14 cellular contexts compared by ENCODE assay signal in genomic region chr14:85572845-85573244, GRCh38. TPM values are rescaled to one million over a fixed set of nuclear protein-coding genes. Genes with fewer than 3 reads are reported as not detected.
DNase-seq lines count a peak whose midpoint lies in the region; ATAC-seq and TF ChIP-seq lines count a peak whose summit lies in the region.
"Had no signal": no experiment of that assay in that cellular context is flagged by ENCODE, and none has a peak within 500 bp of the region (broad histone marks: within the 10 kb centered on the region; RNA-seq: fewer than 3 reads in every experiment).

No MANE protein-coding gene starts in this region.

- H3K4me2 ChIP-seq in mesendoderm (ENCODE audit: low read length): no peak overlapping the region

- peaks cover 3% of the 10 kb centered on the region for H3K79me1 ChIP-seq in mesendoderm (ENCODE audit: low read length)

- H3K27me3 ChIP-seq in HUES6 (ENCODE audit: control insufficient read depth, insufficient read depth, low read length) (no peaks in the 10 kb centered on the region), mesendoderm (ENCODE audit: insufficient read depth, low read length, poor library complexity) (no peaks in the 10 kb centered on the region)
- H3K27me3 ChIP-seq: gastroesophageal sphincter, right atrium auricular region had no signal

- H2BK15ac ChIP-seq in mesendoderm (replicated peaks; ENCODE audit: low read depth): peak overlapping the region; percentile 92

- no peaks in the 10 kb centered on the region for H3K79me2 ChIP-seq in mesendoderm (ENCODE audit: control insufficient read depth, insufficient read depth, low read length)

- H3K18ac ChIP-seq in mesendoderm (ENCODE audit: low read length): no peak overlapping the region

- H3K4me3 ChIP-seq in AG10803 (ENCODE audit: low read length): no peak overlapping the region
- H3K4me3 ChIP-seq in HUES6 (ENCODE audit: low read depth, low read length): no peak overlapping the region
- no peak overlapping the region for H3K4me3 ChIP-seq in cardiac fibroblast (replicated peaks in 1 of 2; ENCODE audit: low read depth in 2 of 2, low read length in 2 of 2)
- H3K4me3 ChIP-seq in mesendoderm (ENCODE audit: low read length): no peak overlapping the region
- H3K4me3 ChIP-seq: gastroesophageal sphincter, right atrium auricular region had no signal

- no peak overlapping the region for H4K8ac ChIP-seq in mesendoderm (ENCODE audit: low read depth, low read length)

- H3K56ac ChIP-seq in mesendoderm (ENCODE audit: low read length): no peak overlapping the region

- ATAC-seq in HG03159 (IDR thresholded peaks at IDR 0.05; ENCODE audit: unreplicated experiment): no peak
- ATAC-seq: gastroesophageal sphincter had no signal

- H3K4me1 ChIP-seq in HUES6 (ENCODE audit: control insufficient read depth, insufficient read depth, low read length): peaks cover 77% of the 10 kb centered on the region
- H3K4me1 ChIP-seq in mesendoderm (ENCODE audit: control insufficient read depth, low read depth, low read length): peaks cover 20% of the 10 kb centered on the region
- H3K4me1 ChIP-seq: right atrium auricular region had no signal

- DNase-seq in AG10803 (ENCODE audit: low read depth) (peak; percentile 76), cardiac fibroblast (ENCODE audit: low read depth in 2 of 2) (peak; percentile 75 to 87), mesendoderm (no peak), NCI-H69 (lab: John Stamatoyannopoulos, UW) (no peak), NOMO-1 treated with DMSO at 0.1 percent for 48 hours (lab: John Stamatoyannopoulos, UW; ENCODE audit: unreplicated experiment) (no peak)
- no peak for DNase-seq in stimulated activated CD4-positive, alpha-beta T cell treated with anti-CD3 and anti-CD28 coated beads, Interleukin-2, amount 100 ng/mL, for 24 hours
- DNase-seq: activated CD4-positive, alpha-beta memory T cell treated with anti-CD3 and anti-CD28 coated beads for 36 hours; Kasumi-1; midbrain; NCI-H510A had no signal

- no peak for TF ChIP-seq CTCF in AG10803 (conservative IDR thresholded peaks at IDR 0.05; ENCODE audit: low read length)
- no peak for TF ChIP-seq CTCF in cardiac fibroblast (IDR thresholded peaks at IDR 0.05; ENCODE audit: low read depth, low read length)

- H3K27ac ChIP-seq in HUES6 (ENCODE audit: low read depth, low read length): no peak overlapping the region; the same call in 1 of the 2 replicates
- H3K27ac ChIP-seq in mesendoderm (ENCODE audit: low read depth, low read length): no peak overlapping the region
- H3K27ac ChIP-seq: gastroesophageal sphincter, right atrium auricular region had no signal

- H2BK5ac ChIP-seq in mesendoderm (ENCODE audit: low read length): no peak overlapping the region

- H3K36me3 ChIP-seq in HUES6 (ENCODE audit: control insufficient read depth, insufficient read depth, low read length): no peaks in the 10 kb centered on the region
- H3K36me3 ChIP-seq in mesendoderm (ENCODE audit: control insufficient read depth, insufficient read depth, low read length): no peaks in the 10 kb centered on the region
- H3K36me3 ChIP-seq: gastroesophageal sphincter, right atrium auricular region had no signal

- no peak overlapping the region for H3K23ac ChIP-seq in mesendoderm (ENCODE audit: low read length)

- H2AK5ac ChIP-seq in mesendoderm (ENCODE audit: low read length): no peak overlapping the region

- no peak overlapping the region for H2BK120ac ChIP-seq in mesendoderm (ENCODE audit: low read depth, low read length)

- H3K9ac ChIP-seq in HUES6 (ENCODE audit: low read length) (peak overlapping the region; percentile 28), mesendoderm (ENCODE audit: low read length) (no peak overlapping the region)

- H3K9me3 ChIP-seq in HUES6 (ENCODE audit: control insufficient read depth, insufficient read depth, low read depth, low read length): no peaks in the 10 kb centered on the region
- H3K9me3 ChIP-seq: gastroesophageal sphincter, right atrium auricular region had no signal

- no peak overlapping the region for H3K4ac ChIP-seq in mesendoderm (ENCODE audit: low read depth, low read length)

- H4K5ac ChIP-seq in mesendoderm (ENCODE audit: low read length): no peak overlapping the region

RNA-seq across cellular contexts. Expression of gene FLRT2, which starts 42.9 kb away (rescaled TPM):
- 17.1 TPM for polyA plus RNA-seq in mesendoderm (2013, experiment 1 of 2)
- polyA plus RNA-seq in mesendoderm (2013, experiment 2 of 2): 14.9 TPM

Comparison
In these comparisons a context has a peak if more than half of its experiments do, and no peak if none do; other contexts are left out.
1. DNase-seq: peak in AG10803 (single experiment) and cardiac fibroblast (2 of 2); none in mesendoderm (single experiment), stimulated activated CD4-positive, alpha-beta T cell treated with anti-CD3 and anti-CD28 coated beads, Interleukin-2, amount 100 ng/mL, for 24 hours (0 of 2), NCI-H69 (single experiment) and NOMO-1 treated with DMSO at 0.1 percent for 48 hours (single experiment).